Comparison of ENCODE assay signal across 15 cellular contexts in genomic region chr5:72511371-72512178, GRCh38. TPM values are rescaled to one million over a fixed set of nuclear protein-coding genes. Genes with fewer than 3 reads are reported as not detected.
DNase-seq lines count a peak whose midpoint lies in the region; ATAC-seq, FAIRE-seq and TF ChIP-seq lines count a peak whose summit lies in the region.
"Had no signal": no experiment of that assay in that cellular context is flagged by ENCODE, and none has a peak within 500 bp of the region (broad histone marks: within the 10 kb centered on the region; RNA-seq: fewer than 3 reads in every experiment).

No MANE protein-coding gene starts in this region.

- H3K9me3 Mint-ChIP-seq in activated naive CD8-positive, alpha-beta T cell treated with anti-CD3 and anti-CD28 coated beads, Interleukin-2, amount 50 U/mL, for 24 hours, result no peaks in the 10 kb centered on the region
- no peaks in the 10 kb centered on the region for H3K9me3 Mint-ChIP-seq in activated naive CD8-positive, alpha-beta T cell treated with anti-CD3 and anti-CD28 coated beads for 36 hours
- H3K9me3 Mint-ChIP-seq: activated T-helper 2 cell treated with anti-CD3 and anti-CD28 coated beads, Interferon-gamma antibody, Interleukin-2, Interleukin-4, amounts not matched to agents 10 μg/mL and 5 μg/mL and 100 μg/mL, durations not matched to agents 14 hours and 24 hours and 36 hours had no signal

- peaks cover 16% of the 10 kb centered on the region for H3K4me1 Mint-ChIP-seq in activated naive CD8-positive, alpha-beta T cell treated with anti-CD3 and anti-CD28 coated beads, Interleukin-2, amount 50 U/mL, for 24 hours
- peaks cover 10% of the 10 kb centered on the region for H3K4me1 Mint-ChIP-seq in activated naive CD8-positive, alpha-beta T cell treated with anti-CD3 and anti-CD28 coated beads for 36 hours

- no peak overlapping the region for H3K4me2 ChIP-seq in GM12878 (ENCODE audit: control insufficient read depth, insufficient read depth)

- peaks cover 45% of the 10 kb centered on the region for H3K4me1 ChIP-seq in GM12878 (ENCODE audit: control insufficient read depth, insufficient read depth, low read length)
- H3K4me1 ChIP-seq in mucosa of descending colon (ENCODE audit: low read depth), result peaks cover 8% of the 10 kb centered on the region
- peaks cover 16% of the 10 kb centered on the region for H3K4me1 ChIP-seq in vagina

- H3K27ac Mint-ChIP-seq in activated naive CD8-positive, alpha-beta T cell treated with anti-CD3 and anti-CD28 coated beads, Interleukin-2, amount 50 U/mL, for 24 hours, result no peak overlapping the region
- H3K27ac Mint-ChIP-seq in activated naive CD8-positive, alpha-beta T cell treated with anti-CD3 and anti-CD28 coated beads for 36 hours, result no peak overlapping the region
- H3K27ac Mint-ChIP-seq: activated T-helper 2 cell treated with anti-CD3 and anti-CD28 coated beads, Interferon-gamma antibody, Interleukin-2, Interleukin-4, amounts not matched to agents 10 μg/mL and 5 μg/mL and 100 μg/mL, durations not matched to agents 14 hours and 24 hours and 36 hours had no signal

- TF ChIP-seq CTCF in GM12878 (IDR thresholded peaks at IDR 0.05 in 2 of 3, conservative IDR thresholded peaks at IDR 0.05 in 1 of 3; ENCODE audit: control insufficient read depth in 2 of 3, extremely low read depth in 1 of 3, insufficient read depth in 1 of 3, low read depth in 3 of 3, low read length in 3 of 3), result no peak
- no peak for TF ChIP-seq CTCF in mucosa of descending colon (IDR thresholded peaks at IDR 0.05)
- no peak for TF ChIP-seq CTCF in vagina (IDR thresholded peaks at IDR 0.05)

- no peak overlapping the region for H3K9ac ChIP-seq in GM12878 (ENCODE audit: control insufficient read depth, insufficient read depth, low read length)

- DNase-seq in activated naive CD8-positive, alpha-beta T cell treated with anti-CD3 and anti-CD28 coated beads, Interleukin-2, amount 50 U/mL, for 24 hours, result no peak
- DNase-seq in activated naive CD8-positive, alpha-beta T cell treated with anti-CD3 and anti-CD28 coated beads for 36 hours, result no peak
- DNase-seq in GM12878 (ENCODE audit: low read depth, low spot score) (no peak), mucosa of descending colon (peak in 1 of 3 donors; percentile 31), vagina (ENCODE audit: extremely low spot score in 2 of 2) (peak in 1 of 2 donors; percentile 64), NCI-H2107 treated with DMSO at 0.1 percent for 48 hours (lab: John Stamatoyannopoulos, UW; ENCODE audit: unreplicated experiment) (no peak), NCI-H1105 (lab: John Stamatoyannopoulos, UW) (no peak), NCI-H1694 (lab: John Stamatoyannopoulos, UW) (no peak)
- DNase-seq: DND-41, foreskin melanocyte, left ventricle myocardium inferior, NCI-H1048, NCI-H748 treated with DMSO at 0.1 percent for 48 hours had no signal

- ATAC-seq in activated naive CD8-positive, alpha-beta T cell treated with anti-CD3 and anti-CD28 coated beads, Interleukin-2, amount 50 U/mL, for 24 hours, result peak; percentile 53
- ATAC-seq in GM12878, result no peak
- peak; percentile 91 for ATAC-seq in mucosa of descending colon

- no peaks in the 10 kb centered on the region for H3K9me3 ChIP-seq in GM12878 (replicated peaks; ENCODE audit: control insufficient read depth, insufficient read depth, low read length)
- no peaks in the 10 kb centered on the region for H3K9me3 ChIP-seq in mucosa of descending colon
- H3K9me3 ChIP-seq in vagina, result no peaks in the 10 kb centered on the region
- H3K9me3 ChIP-seq: left ventricle myocardium inferior, ovary had no signal

- FAIRE-seq in GM12878 (lab: Jason Lieb, UNC), result no peak

- WGBS in GM12878 (ENCODE audit: insufficient coverage, insufficient replicate concordance, low lambda C conversion rate, missing lambda C conversion rate), result 62% methylated on average over 7 of the region's 7 CpGs

- H3K27ac ChIP-seq in GM12878 (ENCODE audit: control insufficient read depth, insufficient read depth), result no peak overlapping the region; the same call in 1 of the 2 replicates
- H3K27ac ChIP-seq in vagina, result peak overlapping the region; percentile 0
- H3K27ac ChIP-seq: ovary had no signal

- no peak for TF ChIP-seq RAD21 in GM12878 (IDR thresholded peaks at IDR 0.05; ENCODE audit: insufficient read depth, low read depth, low read length)

- TF ChIP-seq POLR2A in GM12878 (IDR thresholded peaks at IDR 0.05; ENCODE audit: low read depth, low read length) (no peak), vagina (IDR thresholded peaks at IDR 0.05) (no peak)

- in situ Hi-C loops in GM12878 (cut with MboI), result loop anchor here (10.0 kb wide), 1 partner anchor 137 kb away; no protein-coding TSS in a partner anchor

- no peak overlapping the region for H2AFZ ChIP-seq in GM12878 (ENCODE audit: control insufficient read depth, low read depth, low read length)

- SMC1A ChIA-PET in GM12878 (lab: Charles Lee; ENCODE audit: uncharacterized antibody, unreplicated experiment), result interaction anchor here (0.8 to 3.5 kb wide), 6 partner anchors 12 to 145 kb away, joined by 3 to 34 read pairs (median 6); no protein-coding TSS in a partner anchor

- no peak for TF ChIP-seq EP300 in GM12878 (IDR thresholded peaks at IDR 0.05; ENCODE audit: borderline replicate concordance in 1 of 2, control insufficient read depth in 1 of 2, low read depth in 2 of 2, low read length in 2 of 2)

- H3K4me3 ChIP-seq in GM12878, result no peak overlapping the region
- H3K4me3 ChIP-seq in mucosa of descending colon, result no peak overlapping the region
- H3K4me3 ChIP-seq in vagina, result no peak overlapping the region
- H3K4me3 ChIP-seq: left ventricle myocardium inferior, ovary had no signal

- no peaks in the 10 kb centered on the region for H4K20me1 ChIP-seq in GM12878 (ENCODE audit: control insufficient read depth, insufficient read depth)

- H3K27me3 ChIP-seq in GM12878 (replicated peaks in 1 of 2; ENCODE audit: control insufficient read depth in 2 of 2, insufficient read depth in 2 of 2, low read length in 1 of 2) (no peaks in the 10 kb centered on the region), vagina (no peaks in the 10 kb centered on the region)
- H3K27me3 ChIP-seq: ovary had no signal

- H3K27me3 Mint-ChIP-seq in activated naive CD8-positive, alpha-beta T cell treated with anti-CD3 and anti-CD28 coated beads, Interleukin-2, amount 50 U/mL, for 24 hours, result peaks cover 26% of the 10 kb centered on the region
- H3K27me3 Mint-ChIP-seq in activated naive CD8-positive, alpha-beta T cell treated with anti-CD3 and anti-CD28 coated beads for 36 hours, result peaks cover 23% of the 10 kb centered on the region

- intact Hi-C loops in GM12878 (cut with micrococcal nuclease; ENCODE audit: unreplicated experiment) (no loop called here), mucosa of descending colon (cut with DNase I, micrococcal nuclease) (no loop called here), vagina (cut with DNase I) (loop anchor here (10.0 kb wide), 1 partner anchor 137 kb away; no protein-coding TSS in a partner anchor)

- POLR2A ChIA-PET in GM12878 (lab: Charles Lee), result no interaction called here

- no TSS peak for BruUV-seq in GM12878 (replicated peaks; lab: Mats Ljungman, UMichigan)

- no peaks in the 10 kb centered on the region for H3K79me2 ChIP-seq in GM12878 (ENCODE audit: control insufficient read depth, insufficient read depth, low read length)

- H3K36me3 ChIP-seq in GM12878 (ENCODE audit: control insufficient read depth in 2 of 2, insufficient read depth in 2 of 2, low read length in 1 of 2), result no peaks in the 10 kb centered on the region
- H3K36me3 ChIP-seq in mucosa of descending colon (ENCODE audit: low read depth), result no peaks in the 10 kb centered on the region
- no peaks in the 10 kb centered on the region for H3K36me3 ChIP-seq in vagina
- H3K36me3 ChIP-seq: left ventricle myocardium inferior, ovary had no signal

- no peaks in the 10 kb centered on the region for H3K36me3 Mint-ChIP-seq in activated naive CD8-positive, alpha-beta T cell treated with anti-CD3 and anti-CD28 coated beads, Interleukin-2, amount 50 U/mL, for 24 hours (ENCODE audit: low read depth)
- no peaks in the 10 kb centered on the region for H3K36me3 Mint-ChIP-seq in activated naive CD8-positive, alpha-beta T cell treated with anti-CD3 and anti-CD28 coated beads for 36 hours

- RAD21 ChIA-PET in GM12878 (lab: Charles Lee; ENCODE audit: unreplicated experiment), result interaction anchor here (0.6 to 1.0 kb wide), 2 partner anchors 18 to 46 kb away, joined by 3 read pairs; no protein-coding TSS in a partner anchor

- CTCF ChIA-PET in GM12878 (lab: Yijun Ruan, JAX), result interaction anchor here (1.3 to 4.4 kb wide), 4 partner anchors 12 to 155 kb away, joined by 3 to 24 read pairs (median 4); no protein-coding TSS in a partner anchor

- H3K4me3 Mint-ChIP-seq in activated naive CD8-positive, alpha-beta T cell treated with anti-CD3 and anti-CD28 coated beads, Interleukin-2, amount 50 U/mL, for 24 hours, result no peak overlapping the region
- H3K4me3 Mint-ChIP-seq in activated naive CD8-positive, alpha-beta T cell treated with anti-CD3 and anti-CD28 coated beads for 36 hours, result no peak overlapping the region

TF ChIP-seq in GM12878, 131 proteins besides CTCF, POLR2A, EP300 and RAD21:
- no peak for TF ChIP-seq IKZF2 (IDR thresholded peaks at IDR 0.05)
- TF ChIP-seq RUNX3 (IDR thresholded peaks at IDR 0.05; ENCODE audit: low read length), result 0 out of 2 replicates have a peak, but pooled peaks have one; percentile 13
- TF ChIP-seq PAX5 (IDR thresholded peaks at IDR 0.05; ENCODE audit: borderline replicate concordance, low read depth, low read length), result no peak

RNA-seq across cellular contexts. Expression of gene ZNF366, which starts 4.4 kb away (rescaled TPM):
- total RNA-seq in activated naive CD8-positive, alpha-beta T cell treated with anti-CD3 and anti-CD28 coated beads for 36 hours, result not detected
- not detected in 2 replicates for total RNA-seq in GM12878 (2013; cell fraction: nucleolus; rRNA removed)
- total RNA-seq in GM12878 (2014; rRNA removed) (0.06 TPM in 1 of 2 replicates, not detected in the other), GM12878 (2014; rRNA removed; fragmentation: Illumina TruSeq; extraction: Trizol) (0.05 TPM in 1 of 2 replicates, not detected in the other), GM12878 (2021) (0.18 TPM in 1 of 2 replicates, not detected in the other), mucosa of descending colon (1 to 10 TPM in 2 of 3 donors, under 1 TPM in 1; 0.96 to 1.6 (median 1.6) TPM), vagina (3.2 TPM)
- polyA plus RNA-seq in GM12878 (2011; ENCODE audit: low read depth), result not detected
- polyA plus RNA-seq in GM12878 (2011; rRNA removed) (not detected in 2 replicates), GM12878 (2014; fragmentation: Illumina TruSeq; extraction: Trizol) (0.01 and 0.10 TPM in 2 replicates), GM12878 (2014; fragmentation: Nextera tagmentation; extraction: Ambion mirVana) (not detected), GM12878 (2014; rRNA removed) (0.03 TPM in 1 of 2 replicates, not detected in the other), GM12878 (2016; fragmentation: Nextera tagmentation; extraction: Ambion mirVana) (not detected)
- polyA plus RNA-seq in GM12878 (2011; cell fraction: cytosol; rRNA removed), result not detected in 2 replicates
- polyA plus RNA-seq in GM12878 (2011; cell fraction: nucleus; rRNA removed), result not detected in 2 replicates
- polyA plus RNA-seq in GM12878 (2012), result 0.04 and 0.08 TPM in 2 replicates
- polyA minus RNA-seq in GM12878 (2011; rRNA and poly(A)+ RNA removed), result not detected in 2 replicates
- not detected in 2 replicates for polyA minus RNA-seq in GM12878 (2011; cell fraction: cytosol; rRNA and poly(A)+ RNA removed)
- polyA minus RNA-seq in GM12878 (2011; cell fraction: nucleus; rRNA and poly(A)+ RNA removed), result not detected in 2 replicates
- total RNA-seq: activated T-helper 2 cell treated with anti-CD3 and anti-CD28 coated beads, Interferon-gamma antibody, Interleukin-2, Interleukin-4, amounts not matched to agents 10 μg/mL and 5 μg/mL and 100 μg/mL, durations not matched to agents 14 hours and 24 hours and 36 hours had no signal
